In genomic region chr10:130990536-130990935, GRCh38 we compare ENCODE assay signal across 24 cellular contexts.
"Had no signal": no experiment of that assay in that cellular context is flagged by ENCODE, and none has a peak within 500 bp of the region (broad histone marks: within the 10 kb centered on the region; RNA-seq: fewer than 3 reads in every experiment).

No MANE protein-coding gene starts in this region.

- H3K4me3 ChIP-seq: body of pancreas, cardiac muscle cell, dorsolateral prefrontal cortex, sigmoid colon, smooth muscle cell, thoracic aorta, upper lobe of left lung had no signal

- H3K27me3 Mint-ChIP-seq: activated CD4-positive, alpha-beta T cell treated with anti-CD3 and anti-CD28 coated beads, Interleukin-2, amount 10 ng/mL, durations not matched to agents 24 days and 14 days had no signal

- H3K27ac ChIP-seq: body of pancreas, cardiac muscle cell, sigmoid colon, thoracic aorta, upper lobe of left lung had no signal

- DNase-seq: activated CD4-positive, alpha-beta T cell treated with anti-CD3 and anti-CD28 coated beads, Interleukin-2, amount 10 ng/mL, durations not matched to agents 24 days and 14 days; activated CD8-positive, alpha-beta T cell treated with anti-CD3 and anti-CD28 coated beads, Interleukin-2, amount 10 ng/mL, durations not matched to agents 7 days and 5 days; activated gamma-delta T cell; activated naive CD4-positive, alpha-beta T cell treated with anti-CD3 and anti-CD28 coated beads, Interleukin-2, amount 50 U/mL, for 16 hours; body of pancreas; effector memory CD8-positive, alpha-beta T cell; foreskin melanocyte; left ventricle myocardium superior; mammary epithelial cell; retina; sigmoid colon; stimulated activated CD4-positive, alpha-beta T cell treated with anti-CD3 and anti-CD28 coated beads, Interleukin-15, amount 100 ng/mL, for 24 hours; stimulated activated CD4-positive, alpha-beta T cell treated with anti-CD3 and anti-CD28 coated beads, Interleukin-2, amount 100 ng/mL, for 48 hours; stimulated activated CD8-positive, alpha-beta memory T cell treated with anti-CD3 and anti-CD28 coated beads, Interleukin-4, amount 100 ng/mL, for 48 hours; stimulated activated naive CD4-positive, alpha-beta T cell; T-helper 2 cell; upper lobe of left lung had no signal

- H3K27me3 ChIP-seq: body of pancreas, cardiac muscle cell, sigmoid colon, upper lobe of left lung had no signal

- H3K9me3 ChIP-seq: body of pancreas, sigmoid colon, thoracic aorta, upper lobe of left lung had no signal

- H3K4me1 ChIP-seq: body of pancreas, sigmoid colon, upper lobe of left lung had no signal

- H3K36me3 ChIP-seq: cardiac muscle cell, sigmoid colon, thoracic aorta, upper lobe of left lung had no signal

- H3K4me1 Mint-ChIP-seq: activated CD4-positive, alpha-beta T cell treated with anti-CD3 and anti-CD28 coated beads, Interleukin-2, amount 10 ng/mL, durations not matched to agents 24 days and 14 days had no signal

- H3K27ac Mint-ChIP-seq: activated CD4-positive, alpha-beta T cell treated with anti-CD3 and anti-CD28 coated beads, Interleukin-2, amount 10 ng/mL, durations not matched to agents 24 days and 14 days; activated CD8-positive, alpha-beta T cell treated with anti-CD3 and anti-CD28 coated beads, Interleukin-2, amount 10 ng/mL, durations not matched to agents 7 days and 5 days; activated T-helper 1 cell treated with anti-CD3 and anti-CD28 coated beads, Interleukin-12 subunit alpha, Interleukin-12 subunit beta, Interleukin-2, Interleukin-4 antibody, amounts not matched to agents 30 ng/mL and 10 ng/mL and 1 ng/mL, durations not matched to agents 14 hours and 24 hours and 36 hours; effector memory CD8-positive, alpha-beta T cell; natural killer cell treated with Interleukin-12 subunit alpha and Interleukin-12 subunit beta and Interleukin-15 and Interleukin-18, amount 100 ng/mL, for 72 hours; progenitor cell of endocrine pancreas had no signal

- H3K9me3 Mint-ChIP-seq: activated CD4-positive, alpha-beta T cell treated with anti-CD3 and anti-CD28 coated beads, Interleukin-2, amount 10 ng/mL, durations not matched to agents 24 days and 14 days; activated T-helper 1 cell treated with anti-CD3 and anti-CD28 coated beads, Interleukin-12 subunit alpha, Interleukin-12 subunit beta, Interleukin-2, Interleukin-4 antibody, amounts not matched to agents 30 ng/mL and 10 ng/mL and 1 ng/mL, durations not matched to agents 14 hours and 24 hours and 36 hours; natural killer cell treated with Interleukin-12 subunit alpha and Interleukin-12 subunit beta and Interleukin-15 and Interleukin-18, amount 100 ng/mL, for 72 hours had no signal

- H3K4me3 Mint-ChIP-seq: activated CD4-positive, alpha-beta T cell treated with anti-CD3 and anti-CD28 coated beads, Interleukin-2, amount 10 ng/mL, durations not matched to agents 24 days and 14 days; activated CD8-positive, alpha-beta T cell treated with anti-CD3 and anti-CD28 coated beads, Interleukin-2, amount 10 ng/mL, durations not matched to agents 7 days and 5 days; activated T-helper 1 cell treated with anti-CD3 and anti-CD28 coated beads, Interleukin-12 subunit alpha, Interleukin-12 subunit beta, Interleukin-2, Interleukin-4 antibody, amounts not matched to agents 30 ng/mL and 10 ng/mL and 1 ng/mL, durations not matched to agents 14 hours and 24 hours and 36 hours; effector memory CD8-positive, alpha-beta T cell; natural killer cell treated with Interleukin-12 subunit alpha and Interleukin-12 subunit beta and Interleukin-15 and Interleukin-18, amount 100 ng/mL, for 72 hours had no signal

- H3K36me3 Mint-ChIP-seq: natural killer cell treated with Interleukin-12 subunit alpha and Interleukin-12 subunit beta and Interleukin-15 and Interleukin-18, amount 100 ng/mL, for 72 hours had no signal
